ENCODE assay signal across 10 cellular contexts in genomic region chr3:36918050-36918449, GRCh38. TPM values are rescaled to one million over a fixed set of nuclear protein-coding genes. Genes with fewer than 3 reads are reported as not detected.
A peak's percentile ranks its signal among the peaks of the same experiment; 100 is the strongest.
DNase-seq lines count a peak whose midpoint lies in the region; ATAC-seq and TF ChIP-seq lines count a peak whose summit lies in the region.
"Had no signal": no experiment of that assay in that cellular context is flagged by ENCODE, and none has a peak within 500 bp of the region (broad histone marks: within the 10 kb centered on the region; RNA-seq: fewer than 3 reads in every experiment).

No MANE protein-coding gene starts in this region.

- H3K9me3 Mint-ChIP-seq in CD4-positive, CD25-positive, alpha-beta regulatory T cell, result peaks cover 0 to 12% (median 9%) of the 10 kb centered on the region in 7 donors

- peaks cover 22 to 28% (median 24%) of the 10 kb centered on the region in 4 donors for H3K4me1 Mint-ChIP-seq in CD4-positive, CD25-positive, alpha-beta regulatory T cell

- H3K27ac ChIP-seq in CD4-positive, CD25-positive, alpha-beta regulatory T cell (ENCODE audit: insufficient read depth, low read length, poor library complexity, severe bottlenecking), result no peak overlapping the region
- H3K27ac ChIP-seq in esophagus muscularis mucosa (replicated peaks in 1 of 4), result no peak overlapping the region
- H3K27ac ChIP-seq: coronary artery had no signal

- peak overlapping the region; percentile 21 for H3K4me3 ChIP-seq in CD4-positive, CD25-positive, alpha-beta regulatory T cell (ENCODE audit: low read depth, low read length)
- H3K4me3 ChIP-seq in esophagus muscularis mucosa, result no peak overlapping the region
- H3K4me3 ChIP-seq: coronary artery had no signal

- WGBS in esophagus muscularis mucosa, result 72% methylated on average over 2 of the region's 2 CpGs

- no peaks in the 10 kb centered on the region for H3K27me3 Mint-ChIP-seq in CD4-positive, CD25-positive, alpha-beta regulatory T cell

- intact Hi-C loops in esophagus muscularis mucosa (cut with DNase I), result no loop called here

- peaks cover 8 to 14% of the 10 kb centered on the region in 2 experiments for H3K9me3 ChIP-seq in CD4-positive, CD25-positive, alpha-beta regulatory T cell (ENCODE audit: control insufficient read depth in 2 of 2, low read length in 2 of 2)
- no peaks in the 10 kb centered on the region for H3K9me3 ChIP-seq in esophagus muscularis mucosa

- peak in 1 of 3 donors; percentile 26 for DNase-seq in CD4-positive, CD25-positive, alpha-beta regulatory T cell
- DNase-seq in SKM-1 treated with dmso at 0.1 percent for 144 hours (lab: John Stamatoyannopoulos, UW; ENCODE audit: unreplicated experiment), result peak; percentile 11
- DNase-seq in HK-2 (ENCODE audit: unreplicated experiment), result no peak
- no peak for DNase-seq in activated gamma-delta T cell treated with Interleukin-2 at 50 U/mL for 16 hours
- DNase-seq in esophagus muscularis mucosa (ENCODE audit: extremely low spot score), result no peak
- no peak for DNase-seq in NCI-H345 treated with DMSO at 0.1 percent for 48 hours (lab: John Stamatoyannopoulos, UW; ENCODE audit: unreplicated experiment)
- DNase-seq: left cardiac atrium had no signal

- H3K36me3 Mint-ChIP-seq in CD4-positive, CD25-positive, alpha-beta regulatory T cell, result peaks cover 10% of the 10 kb centered on the region

- no peaks in the 10 kb centered on the region for H3K27me3 ChIP-seq in CD4-positive, CD25-positive, alpha-beta regulatory T cell (ENCODE audit: control insufficient read depth, insufficient read depth, low read length)
- H3K27me3 ChIP-seq in esophagus muscularis mucosa, result no peaks in the 10 kb centered on the region

- peak overlapping the region; percentile 12 to 55 (median 22) for H3K27ac Mint-ChIP-seq in CD4-positive, CD25-positive, alpha-beta regulatory T cell

- peaks cover 9% of the 10 kb centered on the region for H3K4me1 ChIP-seq in CD4-positive, CD25-positive, alpha-beta regulatory T cell (ENCODE audit: control insufficient read depth, insufficient read depth, low read length, poor library complexity, severe bottlenecking)
- H3K4me1 ChIP-seq in esophagus muscularis mucosa, result no peaks in the 10 kb centered on the region

- no peaks in the 10 kb centered on the region for H3K36me3 ChIP-seq in CD4-positive, CD25-positive, alpha-beta regulatory T cell (ENCODE audit: control insufficient read depth, insufficient read depth, low read length)
- H3K36me3 ChIP-seq in esophagus muscularis mucosa, result no peaks in the 10 kb centered on the region

- no peak for TF ChIP-seq EP300 in esophagus muscularis mucosa (IDR thresholded peaks at IDR 0.05)

- ATAC-seq in CD4-positive, CD25-positive, alpha-beta regulatory T cell (ENCODE audit: low read depth in 2 of 2), result no peak
- ATAC-seq in GM19372 (IDR thresholded peaks at IDR 0.05; ENCODE audit: low read depth, unreplicated experiment) (peak; percentile 87), HG03095 (IDR thresholded peaks at IDR 0.05; ENCODE audit: unreplicated experiment) (peak; percentile 85)
- ATAC-seq: left cardiac atrium had no signal

- peak overlapping the region in 2 of 4 donors; percentile 35 to 39 for H3K4me3 Mint-ChIP-seq in CD4-positive, CD25-positive, alpha-beta regulatory T cell

- no peak for TF ChIP-seq POLR2A in esophagus muscularis mucosa (IDR thresholded peaks at IDR 0.05; ENCODE audit: low read depth)

- TF ChIP-seq CTCF in esophagus muscularis mucosa (IDR thresholded peaks at IDR 0.05), result no peak

RNA-seq across cellular contexts. Expression of gene TRANK1, which starts 26.8 kb away (rescaled TPM):
- 139 TPM for total RNA-seq in CD4-positive, CD25-positive, alpha-beta regulatory T cell
- polyA plus RNA-seq in CD4-positive, CD25-positive, alpha-beta regulatory T cell, result 10 to 100 TPM; 24.6 to 35.2 (median 27.1) TPM
- total RNA-seq in esophagus muscularis mucosa, result 1 to 10 TPM; 7.3 to 9.6 (median 8.2) TPM

Comparison
In these comparisons a context has a peak if more than half of its experiments do, and no peak if none do; other contexts are left out.
1. ATAC-seq: peak in GM19372 (single experiment) and HG03095 (single experiment); none in CD4-positive, CD25-positive, alpha-beta regulatory T cell (0 of 2).
2. RNA of gene TRANK1, which starts 26.8 kb away (total RNA-seq): 139 TPM in CD4-positive, CD25-positive, alpha-beta regulatory T cell (single experiment); 7.3 to 9.6 TPM in esophagus muscularis mucosa; every median in the first group is over 10 times any median in the second.